In genomic region chr15:57591822-57592367, GRCh38 we compare ENCODE assay signal across 8 cellular contexts. TPM values are rescaled to one million over a fixed set of nuclear protein-coding genes. Genes with fewer than 3 reads are reported as not detected.
DNase-seq lines count a peak whose midpoint lies in the region; ATAC-seq, FAIRE-seq and TF ChIP-seq lines count a peak whose summit lies in the region.

TSS of gene MYZAP (plus strand) at chr15:57591904. CDS start at chr15:57592035, 131 bp downstream.

- H3K27me3 Mint-ChIP-seq in H9 (ENCODE audit: low read depth) = peaks cover 57% of the 10 kb centered on the region

- H3K23ac ChIP-seq in H9 (ENCODE audit: insufficient read length, low read depth, low read length) = no peak within 1 kb of the TSS

- no peak; the same call in 2 of the 3 replicates for TF ChIP-seq CTCF in H9 (conservative IDR thresholded peaks at IDR 0.05)
- TF ChIP-seq CTCF in WERI-Rb-1 (IDR thresholded peaks at IDR 0.05; ENCODE audit: low read depth, low read length) = no peak
- no peak for TF ChIP-seq CTCF in colonic mucosa (IDR thresholded peaks at IDR 0.05)
- no peak for TF ChIP-seq CTCF in HepG2 (CRISPR knock-in tag; IDR thresholded peaks at IDR 0.05)

- ATAC-seq in HepG2 (peak; percentile 86), GM21717 (IDR thresholded peaks at IDR 0.05; ENCODE audit: unreplicated experiment) (no peak), GM19452 (IDR thresholded peaks at IDR 0.05; ENCODE audit: unreplicated experiment) (no peak)

- H2AK5ac ChIP-seq in H9 (ENCODE audit: insufficient read length, low read length) = no peak within 1 kb of the TSS

- no TSS peak for BruUV-seq in HepG2 (replicated peaks; lab: Mats Ljungman, UMichigan)

- in situ Hi-C loops in HepG2 (cut with HindIII; ENCODE audit: extremely low pct_ligation_motif_present, low pct_unique_long_range_greater_than_20kb) = no loop called here

- no peak within 1 kb of the TSS for H3K4ac ChIP-seq in H9 (ENCODE audit: low read depth, low read length)

- H3K9ac ChIP-seq in H9 (ENCODE audit: extremely low read depth, insufficient read length, low read length) (no peak within 1 kb of the TSS), colonic mucosa (ENCODE audit: low read depth in 2 of 2, low read length in 2 of 2) (peak within 1 kb of the TSS; percentile 75 to 86), HepG2 (ENCODE audit: insufficient read depth, low read depth, low read length) (no peak within 1 kb of the TSS)

- H3K36me3 ChIP-seq in WERI-Rb-1 = no peaks in the 10 kb centered on the region
- H3K36me3 ChIP-seq in colonic mucosa = no peaks in the 10 kb centered on the region
- H3K36me3 ChIP-seq in HepG2 (replicated peaks in 1 of 2; ENCODE audit: control insufficient read depth in 1 of 2, insufficient read depth in 2 of 2, low read length in 2 of 2) = no peaks in the 10 kb centered on the region

- DNase-seq in H9 (peak; percentile 77), WERI-Rb-1 (peak; percentile 65), colonic mucosa (peak; percentile 83), HepG2 (ENCODE audit: low spot score) (no peak), RCC 7860 (ENCODE audit: low spot score) (no peak)
- peak; percentile 55 to 63 for DNase-seq in stimulated activated CD4-positive, alpha-beta T cell treated with anti-CD3 and anti-CD28 coated beads, Interleukin-4, amount 100 ng/mL, for 4 hours

- H3K14ac ChIP-seq in H9 (ENCODE audit: insufficient read depth, low read length) = no peak within 1 kb of the TSS; the same call in 1 of the 2 replicates

- TF ChIP-seq EP300 in HepG2 (IDR thresholded peaks at IDR 0.05; ENCODE audit: low read depth in 2 of 2, low read length in 2 of 2) = no peak
- TF ChIP-seq EP300 in HepG2 (CRISPR knock-in tag; IDR thresholded peaks at IDR 0.05; ENCODE audit: borderline replicate concordance) = no peak

- no peak within 1 kb of the TSS for H3K56ac ChIP-seq in H9 (ENCODE audit: insufficient read length, low read depth, low read length)

- H3K4me3 Mint-ChIP-seq in H9 = peak within 1 kb of the TSS; percentile 67 to 83

- no peak for TF ChIP-seq POLR2A in HepG2 (IDR thresholded peaks at IDR 0.05; ENCODE audit: insufficient read depth in 1 of 2, low read depth in 2 of 2, low read length in 2 of 2)

- no peak within 1 kb of the TSS for H2AFZ ChIP-seq in H9 (ENCODE audit: low read length)
- H2AFZ ChIP-seq in HepG2 (ENCODE audit: low read length) = no peak within 1 kb of the TSS

- peaks cover 10 to 11% of the 10 kb centered on the region in 2 experiments for H3K4me1 Mint-ChIP-seq in H9

- no peaks in the 10 kb centered on the region for H3K9me3 Mint-ChIP-seq in H9

- no peak within 1 kb of the TSS; a peak in 1 of 7 replicates for H3K27ac Mint-ChIP-seq in H9

- H3K18ac ChIP-seq in H9 (ENCODE audit: insufficient read length, low read depth, low read length) = no peak within 1 kb of the TSS

- no peak for TF ChIP-seq RAD21 in HepG2 (CRISPR knock-in tag; IDR thresholded peaks at IDR 0.05)

- intact Hi-C loops in colonic mucosa (cut with DNase I) = no loop called here
- intact Hi-C loops in HepG2 (cut with micrococcal nuclease; ENCODE audit: unreplicated experiment) = no loop called here

- no peak within 1 kb of the TSS for H3T11ph ChIP-seq in H9 (ENCODE audit: low read length)

- no peak within 1 kb of the TSS for H4K5ac ChIP-seq in H9 (ENCODE audit: insufficient read length, low read depth, low read length)

- H3K9me3 ChIP-seq in H9 (ENCODE audit: control insufficient read depth, low read depth, low read length) = no peaks in the 10 kb centered on the region
- H3K9me3 ChIP-seq in WERI-Rb-1 (ENCODE audit: severe bottlenecking) = no peaks in the 10 kb centered on the region
- H3K9me3 ChIP-seq in colonic mucosa = no peaks in the 10 kb centered on the region
- no peaks in the 10 kb centered on the region for H3K9me3 ChIP-seq in HepG2 (ENCODE audit: low read length)

- no peaks in the 10 kb centered on the region for H3K27me3 ChIP-seq in H9 (ENCODE audit: insufficient read depth, low read length)
- no peaks in the 10 kb centered on the region for H3K27me3 ChIP-seq in WERI-Rb-1 (ENCODE audit: insufficient read depth, low read depth, severe bottlenecking)
- no peaks in the 10 kb centered on the region for H3K27me3 ChIP-seq in colonic mucosa
- H3K27me3 ChIP-seq in HepG2 (ENCODE audit: control insufficient read depth in 1 of 2, insufficient read depth in 2 of 2, low read length in 2 of 2) = peaks cover 5 to 56% of the 10 kb centered on the region in 2 experiments

- H3K79me2 ChIP-seq in H9 (ENCODE audit: insufficient read depth, low read length) (no peaks in the 10 kb centered on the region), HepG2 (ENCODE audit: insufficient read depth, low read length) (no peaks in the 10 kb centered on the region)

- H3K79me1 ChIP-seq in H9 (ENCODE audit: insufficient read depth, low read depth, low read length, poor library complexity, severe bottlenecking) = no peaks in the 10 kb centered on the region

- FAIRE-seq in HepG2 (lab: Jason Lieb, UNC) = no peak
- no peak for FAIRE-seq in RCC 7860 (lab: Jason Lieb, UNC)

- H2BK20ac ChIP-seq in H9 (ENCODE audit: low read depth, low read length, poor library complexity, severe bottlenecking) = no peak within 1 kb of the TSS

- no CpG with 5 or more reads among the region's 58 CpGs for WGBS in H9 (ENCODE audit: extremely low coverage, insufficient read length, low lambda C conversion rate)
- 0% methylated on average over 1 of the region's 58 CpGs for WGBS in HepG2 (ENCODE audit: low lambda C conversion rate)

- H3K4me1 ChIP-seq in H9 (ENCODE audit: insufficient read depth, low read length) (no peaks in the 10 kb centered on the region), colonic mucosa (peaks cover 12% of the 10 kb centered on the region), HepG2 (ENCODE audit: insufficient read depth, low read length) (no peaks in the 10 kb centered on the region)

- H3K4me3 ChIP-seq in WERI-Rb-1 (ENCODE audit: low read depth, low read length) (peak within 1 kb of the TSS; percentile 73), colonic mucosa (peak within 1 kb of the TSS; percentile 59), HepG2 (replicated peaks in 1 of 3; ENCODE audit: insufficient read depth in 1 of 3, low read depth in 2 of 3, low read length in 3 of 3) (peak within 1 kb of the TSS in 2 of 3 experiments; percentile 27 to 54; a peak in 3 of 6 replicates)

- no peak within 1 kb of the TSS for H2BK15ac ChIP-seq in H9 (ENCODE audit: low read depth, low read length)

- H2BK5ac ChIP-seq in H9 (ENCODE audit: insufficient read length, low read length) = no peak within 1 kb of the TSS

- H3K27ac ChIP-seq in H9 (ENCODE audit: insufficient read length, low read depth, low read length) (no peak within 1 kb of the TSS), WERI-Rb-1 (no peak within 1 kb of the TSS), colonic mucosa (no peak within 1 kb of the TSS), HepG2 (ENCODE audit: extremely low read length, insufficient read depth, low read length) (no peak within 1 kb of the TSS)

- no peaks in the 10 kb centered on the region for H3K36me3 Mint-ChIP-seq in H9 (ENCODE audit: insufficient read depth in 1 of 3, low read depth in 3 of 3)

- H3K4me2 ChIP-seq in H9 (ENCODE audit: insufficient read depth, insufficient read length, low read length) (peak within 1 kb of the TSS; percentile 53), HepG2 (ENCODE audit: low read depth, low read length) (peak within 1 kb of the TSS; percentile 61; the same call in 1 of the 2 replicates)

- CTCF ChIA-PET in HepG2 (lab: Yijun Ruan, JAX; ENCODE audit: low intra/inter-chr PET ratio, low total read pairs) = no interaction called here

- H4K8ac ChIP-seq in H9 (replicated peaks; ENCODE audit: insufficient read length, low read depth, low read length) = no peak within 1 kb of the TSS

- peaks cover 3% of the 10 kb centered on the region for H3K23me2 ChIP-seq in H9 (ENCODE audit: insufficient read length, low read depth, low read length, poor library complexity, severe bottlenecking)

- H4K91ac ChIP-seq in H9 (ENCODE audit: insufficient read length, low read depth, low read length) = no peak within 1 kb of the TSS

- H4K20me1 ChIP-seq in H9 (ENCODE audit: control insufficient read depth, insufficient read depth, insufficient read length) (no peaks in the 10 kb centered on the region), HepG2 (ENCODE audit: insufficient read depth, low read length) (no peaks in the 10 kb centered on the region)

- POLR2A ChIA-PET in HepG2 (lab: Yijun Ruan, JAX) = no interaction called here

- no peak within 1 kb of the TSS for H2BK120ac ChIP-seq in H9 (ENCODE audit: low read depth, low read length, poor library complexity, severe bottlenecking)

- no peak within 1 kb of the TSS for H2BK12ac ChIP-seq in H9 (ENCODE audit: insufficient read length, low read depth, low read length)

TF ChIP-seq in HepG2, 621 proteins besides CTCF, POLR2A, EP300 and RAD21 (continues in another document):
- no peak for TF ChIP-seq ZNF746 (CRISPR knock-in tag; IDR thresholded peaks at IDR 0.05)

RNA-seq across cellular contexts. Expression of gene MYZAP, which starts in this region (rescaled TPM):
- total RNA-seq in H9 (2021) (0.63 and 0.72 TPM in 2 replicates), colonic mucosa (10 to 100 TPM; 11.7 to 12.2 TPM), HepG2 (2016; rRNA removed; fragmentation: Illumina TruSeq; extraction: Trizol) (0.13 TPM in 1 of 2 replicates, not detected in the other)
- not detected in 2 replicates for total RNA-seq in HepG2 (2016; cell fraction: cytosol; rRNA removed; fragmentation: Illumina TruSeq; extraction: Trizol; ENCODE audit: low read depth)
- not detected in 2 replicates for total RNA-seq in HepG2 (2016; cell fraction: insoluble cytoplasmic fraction; rRNA removed; fragmentation: Illumina TruSeq; extraction: Trizol)
- not detected in 2 replicates for total RNA-seq in HepG2 (2016; cell fraction: membrane; rRNA removed; fragmentation: Illumina TruSeq; extraction: Trizol)
- total RNA-seq in HepG2 (2016; cell fraction: nucleus; rRNA removed; fragmentation: Illumina TruSeq; extraction: Trizol) = not detected in 2 replicates
- polyA plus RNA-seq in HepG2 (2011; rRNA removed) = not detected in 2 replicates
- polyA plus RNA-seq in HepG2 (2011; cell fraction: cytosol; rRNA removed) = 0.03 TPM in 1 of 2 replicates, not detected in the other
- polyA plus RNA-seq in HepG2 (2011; cell fraction: nucleus; rRNA removed) = not detected in 2 replicates
- polyA plus RNA-seq in HepG2 (2012) = not detected in 2 replicates
- polyA plus RNA-seq in HepG2 (2016; cell fraction: cytosol; fragmentation: Illumina TruSeq; extraction: Trizol; ENCODE audit: low read depth) = not detected in 2 replicates
- not detected in 2 replicates for polyA plus RNA-seq in HepG2 (2016; cell fraction: insoluble cytoplasmic fraction; fragmentation: Illumina TruSeq; extraction: Trizol; ENCODE audit: low read depth)
- not detected in 2 replicates for polyA plus RNA-seq in HepG2 (2016; cell fraction: membrane; fragmentation: Illumina TruSeq; extraction: Trizol; ENCODE audit: low read depth)
- polyA plus RNA-seq in HepG2 (2016; cell fraction: nucleus; fragmentation: Illumina TruSeq; extraction: Trizol; ENCODE audit: insufficient read depth, low read depth) = not detected in 2 replicates
- polyA minus RNA-seq in HepG2 (2011; rRNA and poly(A)+ RNA removed; ENCODE audit: low replicate concordance) = 0.08 and 0.58 TPM in 2 replicates
- not detected in 2 replicates for polyA minus RNA-seq in HepG2 (2011; cell fraction: cytosol; rRNA and poly(A)+ RNA removed)
- polyA minus RNA-seq in HepG2 (2011; cell fraction: nucleus; rRNA and poly(A)+ RNA removed) = not detected in 2 replicates

Comparison
In these comparisons a context has a peak if more than half of its experiments do, and no peak if none do; other contexts are left out.
1. Peak in DNase-seq and H3K4me2 ChIP-seq in H9; RNA of the gene not detected or under 1 TPM.
2. Peak in ATAC-seq, H3K4me3 ChIP-seq and H3K4me2 ChIP-seq in HepG2; RNA of the gene not detected or under 1 TPM.
3. DNase-seq: peak in WERI-Rb-1 (single experiment), colonic mucosa (single experiment) and stimulated activated CD4-positive, alpha-beta T cell treated with anti-CD3 and anti-CD28 coated beads, Interleukin-4, amount 100 ng/mL, for 4 hours (2 of 2); none in HepG2 (single experiment) and RCC 7860 (single experiment).
4. H3K9ac ChIP-seq: peak in colonic mucosa (2 of 2); none in H9 (single experiment) and HepG2 (single experiment).
5. Peak in every context shown above with its lines, with median percentiles within 50 percentile points of each other: H3K4me3 ChIP-seq.